Comparison of ENCODE assay signal across 18 cellular contexts in genomic region chr13:26474286-26474685, GRCh38.
DNase-seq lines count a peak whose midpoint lies in the region; ATAC-seq, FAIRE-seq and TF ChIP-seq lines count a peak whose summit lies in the region.
"Had no signal": no experiment of that assay in that cellular context is flagged by ENCODE, and none has a peak within 500 bp of the region (broad histone marks: within the 10 kb centered on the region; RNA-seq: fewer than 3 reads in every experiment).

No MANE protein-coding gene starts in this region.

- H2BK120ac ChIP-seq in H1 (replicated peaks; ENCODE audit: low read depth, low read length) (peak overlapping the region; percentile 81), mesendoderm (ENCODE audit: low read depth, low read length) (no peak overlapping the region)

- H3K4me2 ChIP-seq in H1 (ENCODE audit: insufficient read depth in 1 of 2, low read depth in 2 of 2, low read length in 2 of 2): no peak overlapping the region; a peak in 1 of 4 replicates
- H3K4me2 ChIP-seq in mesendoderm (ENCODE audit: low read length): no peak overlapping the region

- peak overlapping the region; percentile 87 for H3K4ac ChIP-seq in H1 (replicated peaks; ENCODE audit: insufficient read length, low read depth, low read length)
- H3K4ac ChIP-seq in mesendoderm (ENCODE audit: low read depth, low read length): no peak overlapping the region

- no peak overlapping the region for H2AFZ ChIP-seq in H1 (ENCODE audit: low read length)

- H3K27me3 Mint-ChIP-seq in MCF 10A (ENCODE audit: insufficient read depth, unreplicated experiment): no peaks in the 10 kb centered on the region

- H3K36me3 ChIP-seq in left ventricle myocardium inferior (no peaks in the 10 kb centered on the region), H1 (ENCODE audit: control insufficient read depth in 2 of 4, insufficient read depth in 4 of 4, low read length in 3 of 4) (no peaks in the 10 kb centered on the region), mesendoderm (ENCODE audit: control insufficient read depth, insufficient read depth, low read length) (no peaks in the 10 kb centered on the region), vagina (no peaks in the 10 kb centered on the region)

- no peak for FAIRE-seq in H1 (lab: Jason Lieb, UNC)
- FAIRE-seq: A204.1, GM12892, H54 had no signal

- no TSS peak for BruUV-seq in MCF 10A (replicated peaks; lab: Mats Ljungman, UMichigan)

- H4K5ac ChIP-seq in H1 (ENCODE audit: insufficient read length, low read depth, low read length) (no peak overlapping the region), mesendoderm (ENCODE audit: low read length) (no peak overlapping the region)

- H3K18ac ChIP-seq in H1 (ENCODE audit: extremely low read depth, low read length) (peak overlapping the region; percentile 51), mesendoderm (ENCODE audit: low read length) (no peak overlapping the region)

- H4K20me1 ChIP-seq in H1 (replicated peaks in 1 of 2; ENCODE audit: control insufficient read depth in 1 of 2, insufficient read depth in 2 of 2, low read length in 2 of 2): no peaks in the 10 kb centered on the region

- TF ChIP-seq EP300 in H1 (IDR thresholded peaks at IDR 0.05; ENCODE audit: borderline replicate concordance in 1 of 2, low read depth in 2 of 2, low read length in 2 of 2): no peak

- TF ChIP-seq POLR2A in H1 (IDR thresholded peaks at IDR 0.05; ENCODE audit: control extremely low read depth in 1 of 2, low read depth in 2 of 2, low read length in 2 of 2) (no peak), vagina (IDR thresholded peaks at IDR 0.05) (no peak)

- H3K9ac ChIP-seq in H1 (replicated peaks in 1 of 4; ENCODE audit: extremely low read depth in 1 of 4, low read depth in 3 of 4, low read length in 3 of 4) (no peak overlapping the region), mesendoderm (ENCODE audit: low read length) (no peak overlapping the region)

- no peaks in the 10 kb centered on the region for H3K27me3 ChIP-seq in left ventricle myocardium inferior (ENCODE audit: low read depth)
- no peaks in the 10 kb centered on the region for H3K27me3 ChIP-seq in right cardiac atrium (ENCODE audit: control insufficient read depth, insufficient read depth)
- no peaks in the 10 kb centered on the region for H3K27me3 ChIP-seq in H1 (replicated peaks in 1 of 4; ENCODE audit: control insufficient read depth in 3 of 4, extremely low read depth in 1 of 4, insufficient read depth in 3 of 4, low read length in 3 of 4)
- H3K27me3 ChIP-seq in mesendoderm (ENCODE audit: insufficient read depth, low read length, poor library complexity): no peaks in the 10 kb centered on the region
- no peaks in the 10 kb centered on the region for H3K27me3 ChIP-seq in vagina

- H3K27ac ChIP-seq in left ventricle myocardium inferior (replicated peaks): peak overlapping the region; percentile 79
- H3K27ac ChIP-seq in right cardiac atrium (ENCODE audit: low read length): no peak overlapping the region
- H3K27ac ChIP-seq in H1 (ENCODE audit: low read depth, low read length): no peak overlapping the region
- H3K27ac ChIP-seq in mesendoderm (ENCODE audit: low read depth, low read length): no peak overlapping the region
- H3K27ac ChIP-seq in vagina: no peak overlapping the region

- no peak overlapping the region for H3K4me3 ChIP-seq in left ventricle myocardium inferior
- no peak overlapping the region for H3K4me3 ChIP-seq in right cardiac atrium (ENCODE audit: low read length)
- no peak overlapping the region for H3K4me3 ChIP-seq in H1 (ENCODE audit: extremely low read depth in 1 of 4, insufficient read depth in 2 of 4, low read depth in 3 of 4, low read length in 4 of 4)
- H3K4me3 ChIP-seq in mesendoderm (ENCODE audit: low read length): no peak overlapping the region
- no peak overlapping the region for H3K4me3 ChIP-seq in vagina

- H3K27ac Mint-ChIP-seq in MCF 10A (ENCODE audit: low read depth, unreplicated experiment): no peak overlapping the region
- H3K27ac Mint-ChIP-seq: CD4-positive, alpha-beta memory T cell had no signal

- H4K8ac ChIP-seq in H1 (ENCODE audit: extremely low read depth, insufficient read depth, low read length) (no peak overlapping the region), mesendoderm (ENCODE audit: low read depth, low read length) (no peak overlapping the region)

- H3K56ac ChIP-seq in H1 (replicated peaks; ENCODE audit: insufficient read length, low read depth, low read length) (no peak overlapping the region), mesendoderm (ENCODE audit: low read length) (peak overlapping the region; percentile 42)

- H3K79me1 ChIP-seq in H1 (ENCODE audit: low read depth, low read length) (no peaks in the 10 kb centered on the region), mesendoderm (ENCODE audit: low read length) (no peaks in the 10 kb centered on the region)

- H3K4me1 ChIP-seq in left ventricle myocardium inferior (peaks cover 7% of the 10 kb centered on the region), right cardiac atrium (ENCODE audit: control insufficient read depth, insufficient read depth, low read length) (peaks cover 4% of the 10 kb centered on the region), H1 (replicated peaks in 1 of 4; ENCODE audit: control insufficient read depth in 3 of 4, insufficient read depth in 4 of 4, low read length in 3 of 4) (peaks cover 5 to 20% (median 12%) of the 10 kb centered on the region in 4 experiments), mesendoderm (ENCODE audit: control insufficient read depth, low read depth, low read length) (peaks cover 3% of the 10 kb centered on the region), vagina (no peaks in the 10 kb centered on the region)

- no peaks in the 10 kb centered on the region for H3K9me3 Mint-ChIP-seq in MCF 10A (ENCODE audit: unreplicated experiment)
- H3K9me3 Mint-ChIP-seq: CD4-positive, alpha-beta memory T cell had no signal

- TF ChIP-seq CTCF in left ventricle myocardium inferior (IDR thresholded peaks at IDR 0.05; ENCODE audit: borderline replicate concordance): no peak
- no peak for TF ChIP-seq CTCF in H1 (IDR thresholded peaks at IDR 0.05; ENCODE audit: control extremely low read depth in 1 of 3, insufficient read depth in 1 of 3, low read depth in 1 of 3, low read length in 3 of 3)
- TF ChIP-seq CTCF in vagina (IDR thresholded peaks at IDR 0.05): no peak
- TF ChIP-seq CTCF in MCF 10A (IDR thresholded peaks at IDR 0.05; ENCODE audit: unreplicated experiment): no peak

- H3K79me2 ChIP-seq in H1 (ENCODE audit: control insufficient read depth in 1 of 2, insufficient read depth in 2 of 2, low read length in 2 of 2): no peaks in the 10 kb centered on the region
- H3K79me2 ChIP-seq in mesendoderm (ENCODE audit: control insufficient read depth, insufficient read depth, low read length): no peaks in the 10 kb centered on the region

- no peak overlapping the region for H3K4me3 Mint-ChIP-seq in MCF 10A (ENCODE audit: unreplicated experiment)
- H3K4me3 Mint-ChIP-seq: CD4-positive, alpha-beta memory T cell had no signal

- TF ChIP-seq RAD21 in H1 (IDR thresholded peaks at IDR 0.05 in 1 of 2, conservative IDR thresholded peaks at IDR 0.05 in 1 of 2; ENCODE audit: low read depth in 2 of 2, low read length in 2 of 2): no peak

- no peaks in the 10 kb centered on the region for H3K4me1 Mint-ChIP-seq in MCF 10A (ENCODE audit: insufficient read depth, unreplicated experiment)

- peak overlapping the region; percentile 75; the same call in 1 of the 2 replicates for H2AK5ac ChIP-seq in H1 (ENCODE audit: low read depth, low read length)
- H2AK5ac ChIP-seq in mesendoderm (ENCODE audit: low read length): no peak overlapping the region

- H3K23me2 ChIP-seq in H1 (ENCODE audit: low read depth, low read length): peaks cover 8% of the 10 kb centered on the region; the same call in 1 of the 2 replicates

- H3K9me3 ChIP-seq in left ventricle myocardium inferior (replicated peaks): no peaks in the 10 kb centered on the region
- no peaks in the 10 kb centered on the region for H3K9me3 ChIP-seq in right cardiac atrium (ENCODE audit: control insufficient read depth, low read length)
- no peaks in the 10 kb centered on the region for H3K9me3 ChIP-seq in H1 (ENCODE audit: insufficient read depth in 2 of 2, low read depth in 1 of 2, low read length in 1 of 2)
- H3K9me3 ChIP-seq in vagina: no peaks in the 10 kb centered on the region

- DNase-seq in left ventricle myocardium inferior (no peak), right cardiac atrium (no peak), H1 (ENCODE audit: low read depth in 1 of 2, low spot score in 2 of 2) (no peak), mesendoderm (no peak), vagina (ENCODE audit: extremely low spot score in 2 of 2) (peak; percentile 27 to 58), HEK293T (ENCODE audit: extremely low spot score) (no peak), MCF 10A (ENCODE audit: unreplicated experiment) (no peak)
- no peak for DNase-seq in stimulated activated naive CD8-positive, alpha-beta T cell treated with anti-CD3 and anti-CD28 coated beads, Interleukin-15, Interleukin-2, amounts not matched to agents 100 U/mL and 50 U/mL, for 24 hours
- DNase-seq: Calu3; CD4-positive, alpha-beta memory T cell; KBM-7; NCI-H187; NCI-H2107; NCI-H510A; NCI-H82 had no signal

- WGBS in right cardiac atrium: 83% methylated on average over 11 of the region's 11 CpGs
- 84% methylated on average over 11 of the region's 11 CpGs; no CpG with 5 or more reads in 1 of the 2 experiments for WGBS in H1 (ENCODE audit: extremely low coverage in 1 of 2, insufficient coverage in 1 of 2, insufficient read length in 1 of 2, insufficient replicate concordance in 2 of 2, low coverage in 1 of 2, low lambda C conversion rate in 2 of 2, missing lambda C conversion rate in 1 of 2), 2 experiments
- WGBS in mesendoderm (ENCODE audit: extremely low coverage, insufficient coverage, low lambda C conversion rate): no CpG with 5 or more reads among the region's 11 CpGs

- CTCF ChIA-PET in H1 (lab: Charles Lee; ENCODE audit: partially characterized antibody) (interaction anchor here (0.6 to 16.0 kb wide), 10 partner anchors 9 to 289 kb away, joined by 3 to 168 read pairs (median 4); no protein-coding TSS in a partner anchor), HEK293T (lab: Yijun Ruan, JAX) (no interaction called here), MCF 10A (lab: Yijun Ruan, JAX) (interaction anchor here (0.9 to 1.2 kb wide), 2 partner anchors 23 to 224 kb away, joined by 4 to 8 read pairs; no protein-coding TSS in a partner anchor)

- H3K14ac ChIP-seq in H1 (ENCODE audit: insufficient read length): no peak overlapping the region

- H2BK12ac ChIP-seq in H1 (ENCODE audit: low read depth, low read length): peak overlapping the region; percentile 98; the same call in 1 of the 2 replicates

- POLR2A ChIA-PET in H1 (lab: Charles Lee; ENCODE audit: partially characterized antibody) (no interaction called here), HEK293T (lab: Yijun Ruan, JAX) (no interaction called here), MCF 10A (lab: Yijun Ruan, JAX) (no interaction called here)

- no peaks in the 10 kb centered on the region for H3K36me3 Mint-ChIP-seq in MCF 10A (ENCODE audit: insufficient read depth, unreplicated experiment)
- H3K36me3 Mint-ChIP-seq: CD4-positive, alpha-beta memory T cell had no signal

- H2BK5ac ChIP-seq in H1 (ENCODE audit: low read depth, low read length) (peak overlapping the region; percentile 90; the same call in 1 of the 2 replicates), mesendoderm (ENCODE audit: low read length) (no peak overlapping the region)

- H3K23ac ChIP-seq in H1 (ENCODE audit: insufficient read length) (no peak overlapping the region), mesendoderm (ENCODE audit: low read length) (no peak overlapping the region)

- peak overlapping the region; percentile 98 for H4K91ac ChIP-seq in H1 (replicated peaks; ENCODE audit: insufficient read length, low read length)

- intact Hi-C loops in left ventricle myocardium inferior (cut with micrococcal nuclease): no loop called here
- intact Hi-C loops in right cardiac atrium (cut with DNase I): no loop called here
- intact Hi-C loops in vagina (cut with DNase I): no loop called here
- intact Hi-C loops in MCF 10A (cut with micrococcal nuclease): no loop called here

- H2BK15ac ChIP-seq in H1 (ENCODE audit: low read length) (peak overlapping the region; percentile 98), mesendoderm (replicated peaks; ENCODE audit: low read depth) (no peak overlapping the region)

- ATAC-seq in right cardiac atrium: no peak
- ATAC-seq in stimulated activated naive CD8-positive, alpha-beta T cell treated with anti-CD3 and anti-CD28 coated beads, Interleukin-15, Interleukin-2, amounts not matched to agents 100 U/mL and 50 U/mL, for 24 hours: no peak

- peak overlapping the region; percentile 72; the same call in 1 of the 2 replicates for H2BK20ac ChIP-seq in H1 (ENCODE audit: low read length)

Comparison
In these comparisons a context has a peak if more than half of its experiments do, and no peak if none do; other contexts are left out.
1. DNase-seq: peak in vagina (2 of 2); none in left ventricle myocardium inferior (single experiment), right cardiac atrium (0 of 3), H1 (0 of 2), mesendoderm (single experiment), HEK293T (single experiment), stimulated activated naive CD8-positive, alpha-beta T cell treated with anti-CD3 and anti-CD28 coated beads, Interleukin-15, Interleukin-2, amounts not matched to agents 100 U/mL and 50 U/mL, for 24 hours (single experiment) and MCF 10A (single experiment).